Comparison of ENCODE assay signal across 22 cellular contexts in the genomic region with DNA sequence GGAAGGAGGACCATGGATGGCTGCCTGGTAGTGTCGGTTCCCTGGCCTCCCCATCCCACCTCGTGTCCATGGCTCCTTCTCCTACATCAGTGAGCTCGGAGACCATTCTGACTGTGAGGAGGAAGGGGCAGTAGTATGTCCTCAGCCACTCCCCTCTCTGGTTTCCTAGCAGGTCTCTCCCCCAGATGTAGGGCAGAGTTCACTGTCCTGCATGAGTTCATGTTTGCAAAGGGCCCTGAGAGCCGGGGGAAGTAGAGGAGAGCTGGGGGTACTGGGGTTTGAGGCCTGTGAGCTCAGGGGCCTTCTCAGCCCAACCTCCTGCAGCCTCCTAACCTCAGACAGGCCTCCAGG. TPM values are rescaled to one million over a fixed set of nuclear protein-coding genes. Genes with fewer than 3 reads are reported as not detected.
DNase-seq lines count a peak whose midpoint lies in the region; ATAC-seq, FAIRE-seq and TF ChIP-seq lines count a peak whose summit lies in the region.
"Had no signal": no experiment of that assay in that cellular context is flagged by ENCODE, and none has a peak within 500 bp of the region (broad histone marks: within the 10 kb centered on the region; RNA-seq: fewer than 3 reads in every experiment).

No MANE protein-coding gene starts in this region.

- H3K27me3 ChIP-seq in SJCRH30 (no peaks in the 10 kb centered on the region), HepG2 (ENCODE audit: control insufficient read depth in 1 of 2, insufficient read depth in 2 of 2, low read length in 2 of 2) (no peaks in the 10 kb centered on the region), trophoblast cell (ENCODE audit: insufficient read depth, low read length) (no peaks in the 10 kb centered on the region)
- H3K27me3 ChIP-seq: transverse colon had no signal

- no peak overlapping the region for H3K4me3 ChIP-seq in SJCRH30
- no peak overlapping the region; a peak in 1 of 6 replicates for H3K4me3 ChIP-seq in HepG2 (replicated peaks in 1 of 3; ENCODE audit: insufficient read depth in 1 of 3, low read depth in 2 of 3, low read length in 3 of 3)
- peak overlapping the region; percentile 19 for H3K4me3 ChIP-seq in trophoblast cell (ENCODE audit: low read depth, low read length)
- H3K4me3 ChIP-seq: psoas muscle, transverse colon had no signal

- no peak for TF ChIP-seq CTCF in HepG2 (CRISPR knock-in tag; IDR thresholded peaks at IDR 0.05)

- peak overlapping the region; percentile 27 for H2BK120ac ChIP-seq in trophoblast cell (ENCODE audit: insufficient read depth, low read length, poor library complexity)

- H2AK5ac ChIP-seq in trophoblast cell (ENCODE audit: low read length): peak overlapping the region; percentile 45

- peak; percentile 40 for FAIRE-seq in HepG2 (lab: Jason Lieb, UNC)
- FAIRE-seq in GM19239 (lab: Jason Lieb, UNC): no peak
- FAIRE-seq: A204.1, kidney had no signal

- POLR2A ChIA-PET in HepG2 (lab: Yijun Ruan, JAX): interaction anchor here (1.2 to 1.8 kb wide), 2 partner anchors 18 to 20 kb away, joined by 3 to 8 read pairs; a partner anchor contains a TSS

- H3K9ac ChIP-seq in HepG2 (ENCODE audit: insufficient read depth, low read depth, low read length) (no peak overlapping the region), trophoblast cell (ENCODE audit: low read length) (no peak overlapping the region)
- H3K9ac ChIP-seq: SK-N-SH had no signal

- DNase-seq in cardiac septum (ENCODE audit: low spot score) (peak; percentile 35), Right ventricle myocardium inferior (ENCODE audit: missing footprints) (no peak), SJCRH30 (no peak), HepG2 (ENCODE audit: low spot score) (no peak), trophoblast cell (no peak), T-helper 2 cell (no peak), GM19239 (ENCODE audit: insufficient read length, low spot score) (no peak), NCI-H748 (lab: John Stamatoyannopoulos, UW; ENCODE audit: unreplicated experiment) (no peak)
- DNase-seq: activated CD4-positive, alpha-beta T cell treated with anti-CD3 and anti-CD28 coated beads for 4 hours; CD8-positive, alpha-beta T cell; kidney; MM.1S; NCI-H146; NCI-H446; NCI-H82; nucleus accumbens; psoas muscle; SK-N-SH; stimulated activated CD4-positive, alpha-beta T cell treated with anti-CD3 and anti-CD28 coated beads, Interleukin-2, amount 100 ng/mL, for 24 hours; T-helper 17 cell; transverse colon had no signal

- no peaks in the 10 kb centered on the region for H3K9me3 ChIP-seq in SJCRH30 (replicated peaks)
- no peaks in the 10 kb centered on the region for H3K9me3 ChIP-seq in HepG2 (ENCODE audit: low read length)
- no peaks in the 10 kb centered on the region for H3K9me3 ChIP-seq in trophoblast cell (ENCODE audit: insufficient read depth, low read depth, low read length)
- H3K9me3 ChIP-seq: psoas muscle, SK-N-SH, transverse colon had no signal

- H3K14ac ChIP-seq in trophoblast cell (ENCODE audit: low read length): peak overlapping the region; percentile 59

- peak overlapping the region; percentile 7 for H2BK5ac ChIP-seq in trophoblast cell (ENCODE audit: low read depth, low read length, poor library complexity)

- peak overlapping the region; percentile 34 for H3K18ac ChIP-seq in trophoblast cell (ENCODE audit: low read length)

- ATAC-seq in Right ventricle myocardium inferior (no peak), HepG2 (peak; percentile 65; the same call in 2 of the 3 replicates)
- ATAC-seq: CD8-positive, alpha-beta T cell; psoas muscle; T-helper 17 cell had no signal

- no peak overlapping the region for H3K23ac ChIP-seq in trophoblast cell (ENCODE audit: low read length)

- peak overlapping the region; percentile 73 for H2BK12ac ChIP-seq in trophoblast cell (ENCODE audit: low read length)

- H4K8ac ChIP-seq in trophoblast cell (ENCODE audit: low read depth, low read length): peak overlapping the region; percentile 31

- TF ChIP-seq EP300 in HepG2 (IDR thresholded peaks at IDR 0.05; ENCODE audit: low read depth in 2 of 2, low read length in 2 of 2) (peak in 1 of 2 experiments; percentile 32; a peak in 1 of 4 replicates), HepG2 (CRISPR knock-in tag; IDR thresholded peaks at IDR 0.05; ENCODE audit: borderline replicate concordance) (no peak)

- H3K4me2 ChIP-seq in HepG2 (ENCODE audit: low read depth, low read length) (peak overlapping the region; percentile 48), trophoblast cell (ENCODE audit: low read length) (peak overlapping the region; percentile 18)
- H3K4me2 ChIP-seq: SK-N-SH had no signal

- H3K27ac ChIP-seq in SJCRH30: peak overlapping the region; percentile 80
- H3K27ac ChIP-seq in HepG2 (ENCODE audit: extremely low read length, insufficient read depth, low read length): no peak overlapping the region
- peak overlapping the region; percentile 58 for H3K27ac ChIP-seq in trophoblast cell (ENCODE audit: low read depth, low read length)
- H3K27ac ChIP-seq: psoas muscle, transverse colon had no signal

- CTCF ChIA-PET in HepG2 (lab: Yijun Ruan, JAX; ENCODE audit: low intra/inter-chr PET ratio, low total read pairs): no interaction called here

- in situ Hi-C loops in HepG2 (cut with HindIII; ENCODE audit: extremely low pct_ligation_motif_present, low pct_unique_long_range_greater_than_20kb): no loop called here

- H4K91ac ChIP-seq in trophoblast cell (ENCODE audit: low read depth, low read length): peak overlapping the region; percentile 74

- no peak for TF ChIP-seq RAD21 in HepG2 (CRISPR knock-in tag; IDR thresholded peaks at IDR 0.05)

- H3K36me3 ChIP-seq in SJCRH30 (no peaks in the 10 kb centered on the region; the same call in 1 of the 2 replicates), HepG2 (replicated peaks in 1 of 2; ENCODE audit: control insufficient read depth in 1 of 2, insufficient read depth in 2 of 2, low read length in 2 of 2) (peaks cover 9 to 34% of the 10 kb centered on the region in 2 experiments; a peak in 4 of 5 replicates), trophoblast cell (ENCODE audit: control insufficient read depth in 1 of 2, insufficient read depth in 2 of 2, low read length in 2 of 2) (peaks cover 0 to 4% of the 10 kb centered on the region in 2 experiments)
- H3K36me3 ChIP-seq: transverse colon had no signal

- no TSS peak for BruUV-seq in HepG2 (replicated peaks; lab: Mats Ljungman, UMichigan)

- no peaks in the 10 kb centered on the region for H4K20me1 ChIP-seq in HepG2 (ENCODE audit: insufficient read depth, low read length)

- TF ChIP-seq POLR2A in HepG2 (IDR thresholded peaks at IDR 0.05; ENCODE audit: insufficient read depth in 1 of 2, low read depth in 2 of 2, low read length in 2 of 2): no peak

- H2AFZ ChIP-seq in HepG2 (ENCODE audit: low read length) (no peak overlapping the region), trophoblast cell (ENCODE audit: insufficient read depth, low read length, poor library complexity) (no peak overlapping the region)

- peaks cover 61% of the 10 kb centered on the region for H3K4me1 ChIP-seq in SJCRH30
- H3K4me1 ChIP-seq in HepG2 (ENCODE audit: insufficient read depth, low read length): peaks cover 29% of the 10 kb centered on the region
- H3K4me1 ChIP-seq in trophoblast cell (ENCODE audit: control insufficient read depth in 1 of 2, insufficient read depth in 2 of 2, low read length in 2 of 2): peaks cover 37 to 43% of the 10 kb centered on the region in 2 experiments

- peaks cover 6% of the 10 kb centered on the region for H3K79me1 ChIP-seq in trophoblast cell (ENCODE audit: low read length)

- WGBS in HepG2 (ENCODE audit: low lambda C conversion rate): 31% methylated on average over 4 of the region's 4 CpGs
- no CpG with 5 or more reads among the region's 4 CpGs for whole genome bisulfite sequencing in trophoblast cell (ENCODE audit: extremely low coverage, insufficient coverage, insufficient read length)

- H3K79me2 ChIP-seq in HepG2 (ENCODE audit: insufficient read depth, low read length): no peaks in the 10 kb centered on the region
- peaks cover 1% of the 10 kb centered on the region for H3K79me2 ChIP-seq in trophoblast cell (ENCODE audit: control insufficient read depth, insufficient read depth, low read length, poor library complexity)

- H3K4ac ChIP-seq in trophoblast cell (ENCODE audit: low read depth, low read length): no peak overlapping the region

- H4K12ac ChIP-seq in trophoblast cell (ENCODE audit: low read depth, low read length): peak overlapping the region; percentile 9

- intact Hi-C loops in cardiac septum (cut with DNase I): no loop called here
- intact Hi-C loops in Right ventricle myocardium inferior (cut with DNase I): no loop called here
- intact Hi-C loops in HepG2 (cut with micrococcal nuclease; ENCODE audit: unreplicated experiment): no loop called here

RNA-seq across cellular contexts. Expression of a gene that starts 18.4 kb away (rescaled TPM):
- 55.1 TPM for total RNA-seq in cardiac septum
- total RNA-seq in Right ventricle myocardium inferior: 45.1 TPM
- 37.3 and 39.6 TPM in 2 replicates for total RNA-seq in SJCRH30 (2014; rRNA removed; shearing (Covaris generic))
- 7.4 and 13.3 TPM in 2 replicates for total RNA-seq in HepG2 (2016; rRNA removed; fragmentation: Illumina TruSeq; extraction: Trizol)
- total RNA-seq in HepG2 (2016; cell fraction: cytosol; rRNA removed; fragmentation: Illumina TruSeq; extraction: Trizol; ENCODE audit: low read depth): 26.0 and 28.4 TPM in 2 replicates
- 6.5 and 14.0 TPM in 2 replicates for total RNA-seq in HepG2 (2016; cell fraction: insoluble cytoplasmic fraction; rRNA removed; fragmentation: Illumina TruSeq; extraction: Trizol)
- total RNA-seq in HepG2 (2016; cell fraction: membrane; rRNA removed; fragmentation: Illumina TruSeq; extraction: Trizol): 29.9 and 31.6 TPM in 2 replicates
- 10.2 and 12.2 TPM in 2 replicates for total RNA-seq in HepG2 (2016; cell fraction: nucleus; rRNA removed; fragmentation: Illumina TruSeq; extraction: Trizol)
- polyA plus RNA-seq in HepG2 (2011; rRNA removed): 9.1 and 12.5 TPM in 2 replicates
- polyA plus RNA-seq in HepG2 (2011; cell fraction: cytosol; rRNA removed): 8.8 and 9.2 TPM in 2 replicates
- polyA plus RNA-seq in HepG2 (2011; cell fraction: nucleus; rRNA removed): 15.0 and 15.5 TPM in 2 replicates
- polyA plus RNA-seq in HepG2 (2012): 7.8 and 8.2 TPM in 2 replicates
- polyA plus RNA-seq in HepG2 (2016; cell fraction: cytosol; fragmentation: Illumina TruSeq; extraction: Trizol; ENCODE audit: low read depth): 22.6 and 26.2 TPM in 2 replicates
- 7.6 and 9.2 TPM in 2 replicates for polyA plus RNA-seq in HepG2 (2016; cell fraction: insoluble cytoplasmic fraction; fragmentation: Illumina TruSeq; extraction: Trizol; ENCODE audit: low read depth)
- polyA plus RNA-seq in HepG2 (2016; cell fraction: membrane; fragmentation: Illumina TruSeq; extraction: Trizol; ENCODE audit: low read depth): 26.9 and 30.2 TPM in 2 replicates
- 24.7 and 27.7 TPM in 2 replicates for polyA plus RNA-seq in HepG2 (2016; cell fraction: nucleus; fragmentation: Illumina TruSeq; extraction: Trizol; ENCODE audit: insufficient read depth, low read depth)
- polyA minus RNA-seq in HepG2 (2011; rRNA and poly(A)+ RNA removed; ENCODE audit: low replicate concordance): 17.0 and 116 TPM in 2 replicates
- polyA minus RNA-seq in HepG2 (2011; cell fraction: cytosol; rRNA and poly(A)+ RNA removed): 3.8 and 4.3 TPM in 2 replicates
- 5.8 and 7.1 TPM in 2 replicates for polyA minus RNA-seq in HepG2 (2011; cell fraction: nucleus; rRNA and poly(A)+ RNA removed)
- 16.1 and 17.5 TPM in 2 replicates for polyA plus RNA-seq in trophoblast cell (2013)

RNA-seq across cellular contexts. Expression of a gene that starts 33.2 kb away (rescaled TPM):
- total RNA-seq in cardiac septum: 9.9 TPM
- total RNA-seq in Right ventricle myocardium inferior: 10.8 TPM
- 21.3 and 24.5 TPM in 2 replicates for total RNA-seq in SJCRH30 (2014; rRNA removed; shearing (Covaris generic))
- 21.9 and 24.1 TPM in 2 replicates for total RNA-seq in HepG2 (2016; rRNA removed; fragmentation: Illumina TruSeq; extraction: Trizol)
- 4.3 and 4.6 TPM in 2 replicates for total RNA-seq in HepG2 (2016; cell fraction: cytosol; rRNA removed; fragmentation: Illumina TruSeq; extraction: Trizol; ENCODE audit: low read depth)
- total RNA-seq in HepG2 (2016; cell fraction: insoluble cytoplasmic fraction; rRNA removed; fragmentation: Illumina TruSeq; extraction: Trizol): 20.7 and 23.2 TPM in 2 replicates
- 6.0 and 8.2 TPM in 2 replicates for total RNA-seq in HepG2 (2016; cell fraction: membrane; rRNA removed; fragmentation: Illumina TruSeq; extraction: Trizol)
- total RNA-seq in HepG2 (2016; cell fraction: nucleus; rRNA removed; fragmentation: Illumina TruSeq; extraction: Trizol): 10.8 and 11.7 TPM in 2 replicates
- polyA plus RNA-seq in HepG2 (2011; rRNA removed): 20.7 and 22.5 TPM in 2 replicates
- polyA plus RNA-seq in HepG2 (2011; cell fraction: cytosol; rRNA removed): 25.0 and 33.9 TPM in 2 replicates
- polyA plus RNA-seq in HepG2 (2011; cell fraction: nucleus; rRNA removed): 11.1 and 11.9 TPM in 2 replicates
- 12.9 and 13.5 TPM in 2 replicates for polyA plus RNA-seq in HepG2 (2012)
- polyA plus RNA-seq in HepG2 (2016; cell fraction: cytosol; fragmentation: Illumina TruSeq; extraction: Trizol; ENCODE audit: low read depth): 4.1 and 4.3 TPM in 2 replicates
- 29.3 and 35.5 TPM in 2 replicates for polyA plus RNA-seq in HepG2 (2016; cell fraction: insoluble cytoplasmic fraction; fragmentation: Illumina TruSeq; extraction: Trizol; ENCODE audit: low read depth)
- polyA plus RNA-seq in HepG2 (2016; cell fraction: membrane; fragmentation: Illumina TruSeq; extraction: Trizol; ENCODE audit: low read depth): 5.8 and 6.4 TPM in 2 replicates
- polyA plus RNA-seq in HepG2 (2016; cell fraction: nucleus; fragmentation: Illumina TruSeq; extraction: Trizol; ENCODE audit: insufficient read depth, low read depth): 15.1 and 15.2 TPM in 2 replicates
- polyA minus RNA-seq in HepG2 (2011; rRNA and poly(A)+ RNA removed; ENCODE audit: low replicate concordance): 16.9 and 47.3 TPM in 2 replicates
- 5.5 and 10.6 TPM in 2 replicates for polyA minus RNA-seq in HepG2 (2011; cell fraction: cytosol; rRNA and poly(A)+ RNA removed)
- 7.1 and 7.6 TPM in 2 replicates for polyA minus RNA-seq in HepG2 (2011; cell fraction: nucleus; rRNA and poly(A)+ RNA removed)
- polyA plus RNA-seq in trophoblast cell (2013): 11.2 and 12.2 TPM in 2 replicates

RNA-seq across cellular contexts. Expression of a gene that starts 54.2 kb away (rescaled TPM):
- total RNA-seq in cardiac septum (8.4 TPM), Right ventricle myocardium inferior (6.5 TPM), HepG2 (2016; rRNA removed; fragmentation: Illumina TruSeq; extraction: Trizol) (5.4 and 6.2 TPM in 2 replicates)
- total RNA-seq in SJCRH30 (2014; rRNA removed; shearing (Covaris generic)): 0.76 and 1.1 TPM in 2 replicates
- 1.8 and 1.9 TPM in 2 replicates for total RNA-seq in HepG2 (2016; cell fraction: cytosol; rRNA removed; fragmentation: Illumina TruSeq; extraction: Trizol; ENCODE audit: low read depth)
- 5.5 and 5.6 TPM in 2 replicates for total RNA-seq in HepG2 (2016; cell fraction: insoluble cytoplasmic fraction; rRNA removed; fragmentation: Illumina TruSeq; extraction: Trizol)
- 4.3 TPM in 2 replicates for total RNA-seq in HepG2 (2016; cell fraction: membrane; rRNA removed; fragmentation: Illumina TruSeq; extraction: Trizol)
- 4.4 and 5.5 TPM in 2 replicates for total RNA-seq in HepG2 (2016; cell fraction: nucleus; rRNA removed; fragmentation: Illumina TruSeq; extraction: Trizol)
- polyA plus RNA-seq in HepG2 (2011; rRNA removed): 5.7 and 7.0 TPM in 2 replicates
- polyA plus RNA-seq in HepG2 (2011; cell fraction: cytosol; rRNA removed): 4.5 and 5.2 TPM in 2 replicates
- 9.1 and 10.8 TPM in 2 replicates for polyA plus RNA-seq in HepG2 (2011; cell fraction: nucleus; rRNA removed)
- polyA plus RNA-seq in HepG2 (2012): 4.6 and 5.5 TPM in 2 replicates
- polyA plus RNA-seq in HepG2 (2016; cell fraction: cytosol; fragmentation: Illumina TruSeq; extraction: Trizol; ENCODE audit: low read depth): 1.6 and 1.8 TPM in 2 replicates
- polyA plus RNA-seq in HepG2 (2016; cell fraction: insoluble cytoplasmic fraction; fragmentation: Illumina TruSeq; extraction: Trizol; ENCODE audit: low read depth): 6.8 and 8.2 TPM in 2 replicates
- polyA plus RNA-seq in HepG2 (2016; cell fraction: membrane; fragmentation: Illumina TruSeq; extraction: Trizol; ENCODE audit: low read depth): 3.3 and 3.8 TPM in 2 replicates
- 9.4 and 9.9 TPM in 2 replicates for polyA plus RNA-seq in HepG2 (2016; cell fraction: nucleus; fragmentation: Illumina TruSeq; extraction: Trizol; ENCODE audit: insufficient read depth, low read depth)
- 14.2 and 15.0 TPM in 2 replicates for polyA minus RNA-seq in HepG2 (2011; rRNA and poly(A)+ RNA removed; ENCODE audit: low replicate concordance)
- 6.2 and 6.8 TPM in 2 replicates for polyA minus RNA-seq in HepG2 (2011; cell fraction: cytosol; rRNA and poly(A)+ RNA removed)
- polyA minus RNA-seq in HepG2 (2011; cell fraction: nucleus; rRNA and poly(A)+ RNA removed): 5.8 and 10.1 TPM in 2 replicates
- polyA plus RNA-seq in trophoblast cell (2013): 6.7 and 7.5 TPM in 2 replicates
